Comparison of ENCODE assay signal across 8 cellular contexts in genomic region chr15:66566963-66567531, GRCh38. TPM values are rescaled to one million over a fixed set of nuclear protein-coding genes. Genes with fewer than 3 reads are reported as not detected.
A peak's percentile ranks its signal among the peaks of the same experiment; 100 is the strongest.
DNase-seq lines count a peak whose midpoint lies in the region; ATAC-seq and TF ChIP-seq lines count a peak whose summit lies in the region.

No MANE protein-coding gene starts in this region.

- no peak overlapping the region for H3K4me3 ChIP-seq in right atrium auricular region

- H3K27ac Mint-ChIP-seq in activated naive CD8-positive, alpha-beta T cell treated with anti-CD3 and anti-CD28 coated beads, Interleukin-2, amount 50 U/mL, for 24 hours = no peak overlapping the region

- H3K36me3 Mint-ChIP-seq in activated naive CD8-positive, alpha-beta T cell treated with anti-CD3 and anti-CD28 coated beads, Interleukin-2, amount 50 U/mL, for 24 hours (ENCODE audit: low read depth) = no peaks in the 10 kb centered on the region

- DNase-seq in GM10248 (ENCODE audit: extremely low spot score) = peak; percentile 85
- DNase-seq in NAMALWA (ENCODE audit: low spot score) = peak; percentile 79
- DNase-seq in SKM-1 treated with dmso at 0.1 percent for 144 hours (lab: John Stamatoyannopoulos, UW; ENCODE audit: unreplicated experiment) = peak; percentile 64
- peak; percentile 65 for DNase-seq in activated naive CD8-positive, alpha-beta T cell treated with anti-CD3 and anti-CD28 coated beads, Interleukin-2, amount 50 U/mL, for 24 hours
- no peak for DNase-seq in right atrium auricular region (ENCODE audit: low spot score)
- DNase-seq in sciatic nerve (ENCODE audit: low spot score) = peak; percentile 79

- no peak overlapping the region for H3K4me3 Mint-ChIP-seq in activated naive CD8-positive, alpha-beta T cell treated with anti-CD3 and anti-CD28 coated beads, Interleukin-2, amount 50 U/mL, for 24 hours

- POLR2A ChIA-PET in GM10248 (lab: Yijun Ruan, JAX) = no interaction called here

- peaks cover 3% of the 10 kb centered on the region for H3K4me1 Mint-ChIP-seq in activated naive CD8-positive, alpha-beta T cell treated with anti-CD3 and anti-CD28 coated beads, Interleukin-2, amount 50 U/mL, for 24 hours

- no peaks in the 10 kb centered on the region for H3K27me3 Mint-ChIP-seq in activated naive CD8-positive, alpha-beta T cell treated with anti-CD3 and anti-CD28 coated beads, Interleukin-2, amount 50 U/mL, for 24 hours

- H3K27ac ChIP-seq in right atrium auricular region = no peak overlapping the region

- TF ChIP-seq CTCF in GM10248 (IDR thresholded peaks at IDR 0.05; ENCODE audit: control extremely low read depth, extremely low read depth, low read depth, missing control alignments) = peak; percentile 68
- TF ChIP-seq CTCF in right atrium auricular region (IDR thresholded peaks at IDR 0.05) = peak; percentile 60 to 78

- peak; percentile 61 for ATAC-seq in activated naive CD8-positive, alpha-beta T cell treated with anti-CD3 and anti-CD28 coated beads, Interleukin-2, amount 50 U/mL, for 24 hours
- ATAC-seq in sciatic nerve (peak; percentile 70), HG03565 (IDR thresholded peaks at IDR 0.05; ENCODE audit: unreplicated experiment) (no peak), GM21737 (IDR thresholded peaks at IDR 0.05; ENCODE audit: unreplicated experiment) (no peak)

- CTCF ChIA-PET in GM10248 (lab: Yijun Ruan, JAX) = interaction anchor here (0.9 to 1.7 kb wide), 7 partner anchors 8 to 285 kb away, joined by 3 to 7 read pairs (median 4); no protein-coding TSS in a partner anchor

- peaks cover 0 to 8% of the 10 kb centered on the region in 2 donors for H3K4me1 ChIP-seq in right atrium auricular region

- H3K27me3 ChIP-seq in right atrium auricular region = no peaks in the 10 kb centered on the region

- intact Hi-C loops in sciatic nerve (cut with DNase I) = no loop called here

- H3K9me3 ChIP-seq in right atrium auricular region = no peaks in the 10 kb centered on the region

- no peaks in the 10 kb centered on the region for H3K9me3 Mint-ChIP-seq in activated naive CD8-positive, alpha-beta T cell treated with anti-CD3 and anti-CD28 coated beads, Interleukin-2, amount 50 U/mL, for 24 hours

- no peaks in the 10 kb centered on the region for H3K36me3 ChIP-seq in right atrium auricular region

RNA-seq across cellular contexts. Expression of gene LCTL, which starts 1.2 kb away (rescaled TPM):
- total RNA-seq in right atrium auricular region (not detected), sciatic nerve (19.6 TPM)

Comparison
In these comparisons a context has a peak if more than half of its experiments do, and no peak if none do; other contexts are left out.
1. ATAC-seq: peak in activated naive CD8-positive, alpha-beta T cell treated with anti-CD3 and anti-CD28 coated beads, Interleukin-2, amount 50 U/mL, for 24 hours (single experiment) and sciatic nerve (single experiment); none in HG03565 (single experiment) and GM21737 (single experiment).
2. RNA of gene LCTL, which starts 1.2 kb away (total RNA-seq): 19.6 TPM in sciatic nerve (single experiment); not detected in right atrium auricular region; every median in the first group is over 10 times any median in the second.